Comparison of ENCODE assay signal across 8 cellular contexts in genomic region chr5:53095931-53096525, GRCh38. TPM values are rescaled to one million over a fixed set of nuclear protein-coding genes. Genes with fewer than 3 reads are reported as not detected.
A peak's percentile ranks its signal among the peaks of the same experiment; 100 is the strongest.
DNase-seq lines count a peak whose midpoint lies in the region; ATAC-seq, FAIRE-seq and TF ChIP-seq lines count a peak whose summit lies in the region.

No MANE protein-coding gene starts in this region.

- TF ChIP-seq POLR2A in A549 (IDR thresholded peaks at IDR 0.05; ENCODE audit: low read length): no peak

- peak; percentile 88 for TF ChIP-seq CTCF in A549 (IDR thresholded peaks at IDR 0.05)

- peaks cover 20% of the 10 kb centered on the region for H3K4me1 ChIP-seq in A549

- no peak overlapping the region for H3K4me3 ChIP-seq in A549

- peak; percentile 56 for FAIRE-seq in A549 (lab: Jason Lieb, UNC)

- DNase-seq in A549 (ENCODE audit: low read depth in 1 of 2, low spot score in 1 of 2) (peak; percentile 51 to 69), NCI-H82 (lab: John Stamatoyannopoulos, UW) (peak; percentile 47), mucosa of gallbladder (ENCODE audit: low spot score) (peak; percentile 79)
- DNase-seq in activated CD8-positive, alpha-beta T cell treated with anti-CD3 and anti-CD28 coated beads, Interleukin-2, amount 10 ng/mL, durations not matched to agents 7 days and 5 days: peak; percentile 86
- DNase-seq in effector memory CD8-positive, alpha-beta T cell: peak; percentile 58 to 68 (median 58)
- DNase-seq in stimulated activated CD8-positive, alpha-beta memory T cell treated with anti-CD3 and anti-CD28 coated beads, Interleukin-7, amount 100 ng/mL, for 48 hours (ENCODE audit: extremely low read depth in 1 of 2, low read depth in 1 of 2): peak; percentile 24 to 34

- H3K36me3 Mint-ChIP-seq in activated CD8-positive, alpha-beta T cell treated with anti-CD3 and anti-CD28 coated beads, Interleukin-2, amount 10 ng/mL, durations not matched to agents 7 days and 5 days (ENCODE audit: low read depth): peaks cover 42% of the 10 kb centered on the region
- peaks cover 13% of the 10 kb centered on the region for H3K36me3 Mint-ChIP-seq in effector memory CD8-positive, alpha-beta T cell (ENCODE audit: insufficient read depth)

- WGBS in A549 (ENCODE audit: missing lambda C conversion rate): 2% methylated on average over 3 of the region's 3 CpGs

- CTCF ChIA-PET in A549 (lab: Yijun Ruan, JAX): interaction anchor here (0.6 to 3.7 kb wide), 14 partner anchors 9 to 159 kb away, joined by 3 to 107 read pairs (median 4); partner anchors contain the start of genes ITGA2 and MOCS2
- CTCF ChIA-PET in activated CD8-positive, alpha-beta T cell treated with anti-CD3 and anti-CD28 coated beads, Interleukin-2, amount 10 ng/mL, durations not matched to agents 7 days and 5 days (lab: Charles Lee): interaction anchor here (0.7 to 15.9 kb wide), 10 partner anchors 8 to 151 kb away, joined by 3 to 282 read pairs (median 6); partner anchors contain the start of genes ITGA2 and MOCS2

- H3K9me3 Mint-ChIP-seq in activated CD8-positive, alpha-beta T cell treated with anti-CD3 and anti-CD28 coated beads, Interleukin-2, amount 10 ng/mL, durations not matched to agents 7 days and 5 days (ENCODE audit: insufficient read depth): no peaks in the 10 kb centered on the region
- no peaks in the 10 kb centered on the region for H3K9me3 Mint-ChIP-seq in effector memory CD8-positive, alpha-beta T cell

- POLR2A ChIA-PET in A549 (lab: Yijun Ruan, JAX): interaction anchor here (1.5 kb wide), 1 partner anchor 14 kb away, joined by 3 read pairs; the partner anchor contains the start of gene MOCS2
- POLR2A ChIA-PET in activated CD8-positive, alpha-beta T cell treated with anti-CD3 and anti-CD28 coated beads, Interleukin-2, amount 10 ng/mL, durations not matched to agents 7 days and 5 days (lab: Charles Lee): interaction anchor here (1.1 kb wide), 1 partner anchor 14 kb away, joined by 3 read pairs; the partner anchor contains the start of gene MOCS2

- peak; percentile 84 to 85 for TF ChIP-seq RAD21 in A549 (conservative IDR thresholded peaks at IDR 0.05 in 1 of 2, IDR thresholded peaks at IDR 0.05 in 1 of 2)

- H3K27me3 Mint-ChIP-seq in activated CD8-positive, alpha-beta T cell treated with anti-CD3 and anti-CD28 coated beads, Interleukin-2, amount 10 ng/mL, durations not matched to agents 7 days and 5 days (ENCODE audit: low read depth): no peaks in the 10 kb centered on the region
- no peaks in the 10 kb centered on the region for H3K27me3 Mint-ChIP-seq in effector memory CD8-positive, alpha-beta T cell

- ATAC-seq in A549: peak; percentile 65 to 85; a peak in 3 of 6 replicates
- peak; percentile 90 for ATAC-seq in GM18502 (IDR thresholded peaks at IDR 0.05; ENCODE audit: poor library complexity, unreplicated experiment)
- peak; percentile 64 for ATAC-seq in HG03045 (IDR thresholded peaks at IDR 0.05; ENCODE audit: unreplicated experiment)
- peak; percentile 71 for ATAC-seq in activated CD8-positive, alpha-beta T cell treated with anti-CD3 and anti-CD28 coated beads, Interleukin-2, amount 10 ng/mL, durations not matched to agents 7 days and 5 days
- ATAC-seq in effector memory CD8-positive, alpha-beta T cell (replicated peaks): peak; percentile 92

- H3K4me1 Mint-ChIP-seq in activated CD8-positive, alpha-beta T cell treated with anti-CD3 and anti-CD28 coated beads, Interleukin-2, amount 10 ng/mL, durations not matched to agents 7 days and 5 days (ENCODE audit: low read depth): peaks cover 22% of the 10 kb centered on the region
- H3K4me1 Mint-ChIP-seq in effector memory CD8-positive, alpha-beta T cell (ENCODE audit: low read depth in 2 of 2): peaks cover 0 to 3% of the 10 kb centered on the region in 2 donors

- no peak overlapping the region for H3K4me3 Mint-ChIP-seq in activated CD8-positive, alpha-beta T cell treated with anti-CD3 and anti-CD28 coated beads, Interleukin-2, amount 10 ng/mL, durations not matched to agents 7 days and 5 days
- H3K4me3 Mint-ChIP-seq in effector memory CD8-positive, alpha-beta T cell: no peak overlapping the region

- H3K4me2 ChIP-seq in A549: no peak overlapping the region

- no peak overlapping the region for H3K27ac Mint-ChIP-seq in activated CD8-positive, alpha-beta T cell treated with anti-CD3 and anti-CD28 coated beads, Interleukin-2, amount 10 ng/mL, durations not matched to agents 7 days and 5 days
- peak overlapping the region in 1 of 2 donors; percentile 35 for H3K27ac Mint-ChIP-seq in effector memory CD8-positive, alpha-beta T cell

- no peaks in the 10 kb centered on the region for H3K9me3 ChIP-seq in A549

- TF ChIP-seq EP300 in A549 (IDR thresholded peaks at IDR 0.05): no peak

- no peak overlapping the region for H3K27ac ChIP-seq in A549

TF ChIP-seq in A549, 52 proteins besides CTCF, POLR2A, EP300 and RAD21:
- TF ChIP-seq CEBPB (IDR thresholded peaks at IDR 0.05) (no peak), HOXB5 (CRISPR knock-in tag; IDR thresholded peaks at IDR 0.05) (no peak), KDM1A (IDR thresholded peaks at IDR 0.05; ENCODE audit: low read depth) (no peak), EHF (CRISPR knock-in tag; IDR thresholded peaks at IDR 0.05) (no peak), HOXA7 (CRISPR knock-in tag; IDR thresholded peaks at IDR 0.05) (no peak), SMC3 (IDR thresholded peaks at IDR 0.05) (peak; percentile 85)
- TF ChIP-seq, protein P1, sequence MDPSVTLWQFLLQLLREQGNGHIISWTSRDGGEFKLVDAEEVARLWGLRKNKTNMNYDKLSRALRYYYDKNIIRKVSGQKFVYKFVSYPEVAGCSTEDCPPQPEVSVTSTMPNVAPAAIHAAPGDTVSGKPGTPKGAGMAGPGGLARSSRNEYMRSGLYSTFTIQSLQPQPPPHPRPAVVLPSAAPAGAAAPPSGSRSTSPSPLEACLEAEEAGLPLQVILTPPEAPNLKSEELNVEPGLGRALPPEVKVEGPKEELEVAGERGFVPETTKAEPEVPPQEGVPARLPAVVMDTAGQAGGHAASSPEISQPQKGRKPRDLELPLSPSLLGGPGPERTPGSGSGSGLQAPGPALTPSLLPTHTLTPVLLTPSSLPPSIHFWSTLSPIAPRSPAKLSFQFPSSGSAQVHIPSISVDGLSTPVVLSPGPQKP (IDR thresholded peaks at IDR 0.05; ENCODE audit: low read depth, low read length): no peak
TF ChIP-seq in A549: peak in this region for 1.

RNA-seq across cellular contexts. Expression of gene MOCS2, which starts 13.5 kb away (rescaled TPM):
- polyA plus RNA-seq in A549 (2011; rRNA removed) (44.3 and 75.3 TPM in 2 replicates), A549 (2017; fragmentation: RNase III; extraction: RNeasy Plus Mini Kit Qiagen cat#74134 plus additional on column Dnase treatment) (47.7 to 51.0 TPM (median 50.2 TPM) in 3 replicates)
- 18.3 and 21.4 TPM in 2 replicates for polyA plus RNA-seq in A549 (2012; cell fraction: cytosol; rRNA removed)
- 3.3 and 5.2 TPM in 2 replicates for polyA plus RNA-seq in A549 (2012; cell fraction: nucleus; rRNA removed)
- polyA minus RNA-seq in A549 (2011; rRNA and poly(A)+ RNA removed): 7.5 and 8.9 TPM in 2 replicates
- total RNA-seq in activated CD8-positive, alpha-beta T cell treated with anti-CD3 and anti-CD28 coated beads, Interleukin-2, amount 10 ng/mL, durations not matched to agents 7 days and 5 days: 10 to 100 TPM; 30.7 TPM
- 42.8 TPM for total RNA-seq in mucosa of gallbladder

Comparison
In these comparisons a context has a peak if more than half of its experiments do, and no peak if none do; other contexts are left out.
1. DNase-seq: peak in every context shown above with its lines; median percentile 86 in activated CD8-positive, alpha-beta T cell treated with anti-CD3 and anti-CD28 coated beads, Interleukin-2, amount 10 ng/mL, durations not matched to agents 7 days and 5 days; 79 in mucosa of gallbladder; 60 in A549; 58 in effector memory CD8-positive, alpha-beta T cell; 47 in NCI-H82; 29 in stimulated activated CD8-positive, alpha-beta memory T cell treated with anti-CD3 and anti-CD28 coated beads, Interleukin-7, amount 100 ng/mL, for 48 hours.